Comparison of ENCODE assay signal across 1 cellular context in genomic region chr3:71858493-71859127, GRCh38.
TF ChIP-seq lines count a peak whose summit lies in the region.

No MANE protein-coding gene starts in this region.

TF ChIP-seq in H1, 55 proteins besides CTCF, POLR2A, EP300 and RAD21 (continued from another document):
- TF ChIP-seq NANOG (IDR thresholded peaks at IDR 0.05; ENCODE audit: insufficient read depth, low read depth, low read length, poor library complexity, severe bottlenecking) = no peak
- no peak for TF ChIP-seq TEAD4 (IDR thresholded peaks at IDR 0.05; ENCODE audit: low read depth, low read length)
- TF ChIP-seq RXRA (IDR thresholded peaks at IDR 0.05; ENCODE audit: insufficient read depth, low read depth, low read length) = no peak
- TF ChIP-seq ASH2L (IDR thresholded peaks at IDR 0.05; ENCODE audit: low read length) = no peak
- no peak for TF ChIP-seq CEBPB (IDR thresholded peaks at IDR 0.05; ENCODE audit: low read depth, low read length)
- TF ChIP-seq ATF2 (IDR thresholded peaks at IDR 0.05; ENCODE audit: low read length) = no peak
- TF ChIP-seq BRCA1 (IDR thresholded peaks at IDR 0.05; ENCODE audit: low read depth, low read length) = no peak
- TF ChIP-seq TAF1 (IDR thresholded peaks at IDR 0.05; ENCODE audit: low read depth, low read length) = no peak
- no peak for TF ChIP-seq ZNF274 (IDR thresholded peaks at IDR 0.05; ENCODE audit: borderline replicate concordance, extremely low read depth, low read length)
- no peak for TF ChIP-seq GABPA (IDR thresholded peaks at IDR 0.05; ENCODE audit: borderline replicate concordance, insufficient read depth, low read length)
- TF ChIP-seq TAF7 (optimal IDR thresholded peaks at IDR 0.05; ENCODE audit: borderline replicate concordance, low read depth, low read length) = no peak
- no peak for TF ChIP-seq BCL11A (IDR thresholded peaks at IDR 0.05; ENCODE audit: low read depth in 2 of 2, low read length in 2 of 2)
- TF ChIP-seq YY1 (IDR thresholded peaks at IDR 0.05; ENCODE audit: low read depth, low read length) = no peak
- TF ChIP-seq KDM4A (IDR thresholded peaks at IDR 0.05; ENCODE audit: low read depth, low read length, severe bottlenecking) = no peak
